In the genomic region with DNA sequence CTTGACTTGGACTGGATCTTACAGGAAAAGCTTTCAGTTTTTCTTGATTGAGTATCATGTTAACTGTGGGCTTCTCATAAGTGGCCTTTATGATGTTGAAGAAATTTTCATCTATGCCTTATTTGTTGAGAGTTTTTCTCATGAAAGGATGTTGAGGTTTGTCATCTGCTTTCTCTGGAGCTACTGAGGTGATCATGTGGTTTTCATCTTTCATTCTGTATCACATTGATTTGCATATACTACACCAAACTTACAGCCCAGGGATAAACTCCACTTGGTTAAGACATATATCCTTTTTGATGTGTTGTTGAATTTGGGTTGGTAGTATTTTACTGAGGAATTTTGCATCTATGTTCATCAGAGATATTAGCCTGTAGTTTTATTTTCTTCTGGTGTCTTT, we compare ENCODE assay signal across 13 cellular contexts. TPM values are rescaled to one million over a fixed set of nuclear protein-coding genes. Genes with fewer than 3 reads are reported as not detected.
DNase-seq lines count a peak whose midpoint lies in the region; ATAC-seq, FAIRE-seq and TF ChIP-seq lines count a peak whose summit lies in the region.
"Not testable (repeated sequence)": the region's sequence is repeated elsewhere in the genome, so short reads cannot be mapped to it uniquely, and the experiment has no call there.
"Had no signal": no experiment of that assay in that cellular context is flagged by ENCODE, and none has a peak within 500 bp of the region (broad histone marks: within the 10 kb centered on the region; RNA-seq: fewer than 3 reads in every experiment).

No MANE protein-coding gene starts in this region.

- not testable (repeated sequence) for DNase-seq in bronchial epithelial cell (ENCODE audit: low read depth)

- peak; percentile 83 for ATAC-seq in GM18867 (IDR thresholded peaks at IDR 0.05; ENCODE audit: unreplicated experiment)
- ATAC-seq in GM19463 (IDR thresholded peaks at IDR 0.05; ENCODE audit: unreplicated experiment): peak; percentile 69
- peak; percentile 95 for ATAC-seq in GM21723 (IDR thresholded peaks at IDR 0.05; ENCODE audit: unreplicated experiment)
- ATAC-seq in HG02938 (IDR thresholded peaks at IDR 0.05; ENCODE audit: unreplicated experiment): peak; percentile 95
- peak; percentile 74 for ATAC-seq in HG03175 (IDR thresholded peaks at IDR 0.05; ENCODE audit: unreplicated experiment)
- peak; percentile 90 for ATAC-seq in HG03575 (IDR thresholded peaks at IDR 0.05; ENCODE audit: extremely low read depth, insufficient number of reproducible peaks, low FRiP score, unreplicated experiment)

- not testable (repeated sequence) for H3K4me3 ChIP-seq in bronchial epithelial cell (ENCODE audit: low read depth, low read length)

- TF ChIP-seq CTCF in bronchial epithelial cell (IDR thresholded peaks at IDR 0.05; ENCODE audit: insufficient read depth, low read length, severe bottlenecking): not testable (repeated sequence)

- not testable (repeated sequence) for H3K36me3 ChIP-seq in bronchial epithelial cell (ENCODE audit: control insufficient read depth, insufficient read depth, low read length)

- H3K27me3 ChIP-seq in bronchial epithelial cell (ENCODE audit: control insufficient read depth, insufficient read depth, low read length): not testable (repeated sequence)

- FAIRE-seq in bronchial epithelial cell (lab: Jason Lieb, UNC): peak; percentile 64

RNA-seq across cellular contexts. Expression of gene NBPF4, which starts 11.6 kb away (rescaled TPM):
- total RNA-seq in bronchial epithelial cell: not detected in 2 replicates
- total RNA-seq: fibroblast of lung, left lobe of liver, posterior vena cava, right lobe of liver, thyroid gland, WTC11 had no signal

RNA-seq across cellular contexts. Expression of gene SLC25A24, which starts 55.3 kb away (rescaled TPM):
- 34.3 and 39.8 TPM in 2 replicates for total RNA-seq in bronchial epithelial cell
